In genomic region chr18:62717850-62718229, GRCh38 we compare ENCODE assay signal across 8 cellular contexts. TPM values are rescaled to one million over a fixed set of nuclear protein-coding genes. Genes with fewer than 3 reads are reported as not detected.
DNase-seq lines count a peak whose midpoint lies in the region; ATAC-seq and TF ChIP-seq lines count a peak whose summit lies in the region.

No MANE protein-coding gene starts in this region.

- TF ChIP-seq CTCF in Peyer's patch (IDR thresholded peaks at IDR 0.05) (no peak), ovary (IDR thresholded peaks at IDR 0.05) (no peak)

- no peaks in the 10 kb centered on the region for H3K27me3 ChIP-seq in Peyer's patch
- no peaks in the 10 kb centered on the region for H3K27me3 ChIP-seq in ovary

- peaks cover 0 to 11% (median 3%) of the 10 kb centered on the region in 4 donors for H3K4me1 ChIP-seq in Peyer's patch
- H3K4me1 ChIP-seq in ovary (ENCODE audit: insufficient read depth), result peaks cover 1% of the 10 kb centered on the region

- H3K27ac ChIP-seq in Peyer's patch (peak overlapping the region in 3 of 4 donors; percentile 93 to 99 (median 98)), ovary (no peak overlapping the region)

- DNase-seq in EH (ENCODE audit: low read depth) (peak; percentile 5), Peyer's patch (no peak), erythroblast (lab: John Stamatoyannopoulos, UW) (peak; percentile 34 to 48), ovary (no peak), posterior vena cava (ENCODE audit: low spot score) (no peak), sciatic nerve (ENCODE audit: low spot score) (no peak)

- H3K4me3 ChIP-seq in Peyer's patch, result peak overlapping the region; percentile 54 to 82 (median 64)
- peak overlapping the region; percentile 59 for H3K4me3 ChIP-seq in ovary

- ATAC-seq in GM21381 (IDR thresholded peaks at IDR 0.05; ENCODE audit: unreplicated experiment), result no peak
- ATAC-seq in sciatic nerve, result no peak
- no peak for ATAC-seq in GM18868 (IDR thresholded peaks at IDR 0.05; ENCODE audit: unreplicated experiment)

- no peaks in the 10 kb centered on the region for H3K9me3 ChIP-seq in Peyer's patch
- H3K9me3 ChIP-seq in ovary, result no peaks in the 10 kb centered on the region

- TF ChIP-seq POLR2A in Peyer's patch (IDR thresholded peaks at IDR 0.05), result no peak
- TF ChIP-seq POLR2A in erythroblast (IDR thresholded peaks at IDR 0.05; ENCODE audit: low read length), result no peak
- TF ChIP-seq POLR2A in ovary (IDR thresholded peaks at IDR 0.05), result no peak

- no peak for TF ChIP-seq EP300 in ovary (IDR thresholded peaks at IDR 0.05)

- intact Hi-C loops in ovary (cut with DNase I) (loop anchor here in 3 of 4 donors (5.0 to 10.0 kb wide), 4 partner anchors 133 to 717 kb away; partner anchors contain the start of gene ZCCHC2 (in 1 of the 3)), posterior vena cava (cut with DNase I) (loop anchor here in 1 of 2 donors (10.0 kb wide), 1 partner anchor 267 kb away; no protein-coding TSS in a partner anchor), sciatic nerve (cut with DNase I) (no loop called here)

- 18 to 25% (median 20%) methylated on average over 6 of the region's 6 CpGs for WGBS in ovary, 3 donors

- H3K36me3 ChIP-seq in Peyer's patch, result no peaks in the 10 kb centered on the region
- H3K36me3 ChIP-seq in ovary, result no peaks in the 10 kb centered on the region

RNA-seq across cellular contexts. Expression of gene PHLPP1, which starts 2.5 kb away (rescaled TPM):
- total RNA-seq in Peyer's patch (10 to 100 TPM; 15.7 to 21.8 (median 20.5) TPM), ovary (10 to 100 TPM; 10.2 to 15.9 (median 14.0) TPM), posterior vena cava (10 to 100 TPM in 1 of 2 donors, 1 to 10 TPM in 1; 7.8 to 11.4 TPM), sciatic nerve (23.8 TPM)
- 10 to 100 TPM in 1 of 2 donors, 1 to 10 TPM in 1; 4.4 to 12.0 TPM for polyA plus RNA-seq in ovary

Comparison
In these comparisons a context has a peak if more than half of its experiments do, and no peak if none do; other contexts are left out.
1. DNase-seq: peak in EH (single experiment) and erythroblast (2 of 2); none in Peyer's patch (0 of 3), ovary (0 of 5), posterior vena cava (single experiment) and sciatic nerve (single experiment).
2. H3K27ac ChIP-seq: peak in Peyer's patch (3 of 4); none in ovary (0 of 2).